Comparison of ENCODE assay signal across 1 cellular context in the genomic region with DNA sequence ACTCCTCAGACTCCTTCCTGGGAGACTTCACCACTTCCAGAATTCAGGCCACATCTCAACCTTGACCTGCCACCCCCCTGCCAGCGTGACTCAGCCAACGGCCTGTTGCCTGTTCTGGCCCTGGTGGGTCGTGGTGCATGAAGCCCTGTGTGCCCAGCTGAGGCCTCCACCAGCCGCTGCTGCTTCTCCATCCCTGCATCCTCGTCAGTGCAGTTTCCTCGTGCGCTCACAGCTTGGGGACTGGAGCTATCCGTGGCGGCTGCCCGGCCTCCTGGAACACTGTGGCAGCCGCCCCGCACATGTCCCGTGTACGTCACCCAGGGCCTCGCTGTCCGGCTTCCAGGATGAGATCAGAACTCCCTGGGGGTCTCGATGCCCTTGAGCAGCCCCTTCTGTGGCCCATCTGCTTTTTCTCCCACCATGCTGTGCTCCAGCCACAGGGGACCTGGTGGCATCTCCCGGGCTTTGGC.
TF ChIP-seq lines count a peak whose summit lies in the region.

No MANE protein-coding gene starts in this region.

TF ChIP-seq in HepG2, 621 proteins besides CTCF, POLR2A, EP300 and RAD21:
- TF ChIP-seq AGO2 (optimal IDR thresholded peaks at IDR 0.05; ENCODE audit: low read depth, low read length) (peak; percentile 51), RBFOX2 (IDR thresholded peaks at IDR 0.05; ENCODE audit: low read depth, low read length) (0 out of 2 replicates have a peak, but pooled peaks have one; percentile 28), ZNF670 (CRISPR knock-in tag; IDR thresholded peaks at IDR 0.05; ENCODE audit: borderline replicate concordance) (no peak)
